In the genomic region with DNA sequence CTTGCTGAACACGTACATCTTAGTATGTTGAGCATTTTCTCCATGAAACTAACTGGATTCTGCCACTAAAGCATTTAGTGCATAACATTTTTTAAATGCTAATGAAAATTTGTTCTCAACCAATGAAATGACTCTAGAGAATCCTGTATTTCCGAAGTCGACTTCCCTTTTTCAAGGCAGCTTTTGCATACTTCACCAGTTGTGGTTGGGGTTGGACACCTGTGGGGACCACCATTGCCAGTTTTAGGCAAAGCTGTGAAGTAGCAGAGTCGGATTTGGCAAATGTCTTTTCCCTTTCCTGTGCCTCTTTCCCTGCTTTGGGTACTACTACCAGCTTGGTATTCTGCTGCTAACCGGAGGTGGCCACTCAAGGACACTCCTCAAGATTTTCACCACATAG, we compare ENCODE assay signal across 1 cellular context.
TF ChIP-seq lines count a peak whose summit lies in the region.

No MANE protein-coding gene starts in this region.

TF ChIP-seq in IMR-90, 13 proteins besides CTCF, POLR2A, EP300 and RAD21 (continued from another document):
- TF ChIP-seq, protein P1, sequence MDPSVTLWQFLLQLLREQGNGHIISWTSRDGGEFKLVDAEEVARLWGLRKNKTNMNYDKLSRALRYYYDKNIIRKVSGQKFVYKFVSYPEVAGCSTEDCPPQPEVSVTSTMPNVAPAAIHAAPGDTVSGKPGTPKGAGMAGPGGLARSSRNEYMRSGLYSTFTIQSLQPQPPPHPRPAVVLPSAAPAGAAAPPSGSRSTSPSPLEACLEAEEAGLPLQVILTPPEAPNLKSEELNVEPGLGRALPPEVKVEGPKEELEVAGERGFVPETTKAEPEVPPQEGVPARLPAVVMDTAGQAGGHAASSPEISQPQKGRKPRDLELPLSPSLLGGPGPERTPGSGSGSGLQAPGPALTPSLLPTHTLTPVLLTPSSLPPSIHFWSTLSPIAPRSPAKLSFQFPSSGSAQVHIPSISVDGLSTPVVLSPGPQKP (IDR thresholded peaks at IDR 0.05; ENCODE audit: borderline replicate concordance, low read depth, low read length), result no peak
- no peak for TF ChIP-seq FOS (IDR thresholded peaks at IDR 0.05; ENCODE audit: low read depth, low read length)
- TF ChIP-seq RFX5 (IDR thresholded peaks at IDR 0.05; ENCODE audit: low read depth, low read length), result no peak
- no peak for TF ChIP-seq CHD1 (IDR thresholded peaks at IDR 0.05; ENCODE audit: low read depth, low read length)
- TF ChIP-seq MAFK (IDR thresholded peaks at IDR 0.05; ENCODE audit: low read depth, low read length), result no peak
- no peak for TF ChIP-seq NFE2L2 (IDR thresholded peaks at IDR 0.05; ENCODE audit: low read depth, low read length)
